In the genomic region with DNA sequence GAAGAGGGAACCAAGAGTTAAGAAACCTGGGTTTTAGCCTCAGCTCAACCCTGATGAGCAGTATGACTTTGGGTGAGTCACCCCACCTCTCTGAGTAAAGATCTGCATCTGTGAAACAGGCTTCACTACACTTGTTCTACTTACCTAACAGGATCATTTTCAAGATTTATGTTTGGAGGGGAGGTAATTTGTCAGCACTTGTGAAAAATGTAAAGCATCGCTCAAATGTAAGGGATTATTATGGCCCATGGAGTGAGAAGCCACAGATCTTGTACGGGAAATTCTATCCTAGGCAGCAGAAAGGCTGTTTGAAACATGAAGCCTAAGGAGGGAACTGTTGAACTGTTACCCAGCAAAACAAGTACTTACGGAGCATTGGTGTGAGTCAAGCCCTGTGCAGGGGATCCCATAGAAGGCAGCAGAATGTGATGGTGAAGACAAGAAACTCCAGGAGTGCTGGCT, we compare ENCODE assay signal across 17 cellular contexts.
A peak's percentile ranks its signal among the peaks of the same experiment; 100 is the strongest.
DNase-seq lines count a peak whose midpoint lies in the region; ATAC-seq, FAIRE-seq and TF ChIP-seq lines count a peak whose summit lies in the region.
"Had no signal": no experiment of that assay in that cellular context is flagged by ENCODE, and none has a peak within 500 bp of the region (broad histone marks: within the 10 kb centered on the region; RNA-seq: fewer than 3 reads in every experiment).

No MANE protein-coding gene starts in this region.

- CTCF ChIA-PET in AG04449 (lab: Yijun Ruan, JAX) = interaction anchor here (0.8 to 3.6 kb wide), 3 partner anchors 9 to 33 kb away, joined by 3 to 14 read pairs (median 4); no protein-coding TSS in a partner anchor

- no peak overlapping the region for H2AFZ ChIP-seq in keratinocyte (ENCODE audit: control insufficient read depth, low read length)

- H3K79me2 ChIP-seq in keratinocyte (ENCODE audit: control insufficient read depth, insufficient read depth, low read length) = no peaks in the 10 kb centered on the region

- no peak overlapping the region for H3K27ac ChIP-seq in keratinocyte (ENCODE audit: control insufficient read depth, insufficient read depth, low read length)
- H3K27ac ChIP-seq: C4-2B had no signal

- no peaks in the 10 kb centered on the region for H3K9me3 Mint-ChIP-seq in activated T-cell treated with anti-CD3 and anti-CD28 coated beads, Interleukin-2, amount 50 U/mL, for 4 hours
- H3K9me3 Mint-ChIP-seq: activated naive CD8-positive, alpha-beta T cell treated with anti-CD3 and anti-CD28 coated beads, Interleukin-2, amount 10 ng/mL, durations not matched to agents 7 days and 5 days; stimulated activated naive CD8-positive, alpha-beta T cell treated with anti-CD3 and anti-CD28 coated beads, Interleukin-15, amount 100 ng/mL, for 72 hours had no signal

- H4K20me1 ChIP-seq in keratinocyte (ENCODE audit: control insufficient read depth, extremely low read depth, insufficient read depth, low read length) = no peaks in the 10 kb centered on the region

- DNase-seq in AG04449 (ENCODE audit: low read depth, low spot score) (peak; percentile 50), HPDE6-E6E7 (ENCODE audit: extremely low spot score) (peak; percentile 52), adipocyte (ENCODE audit: low read depth) (peak; percentile 14), keratinocyte (ENCODE audit: low read depth, low spot score) (no peak), NCI-H1694 treated with DMSO at 0.1 percent for 48 hours (lab: John Stamatoyannopoulos, UW) (no peak)
- no peak for DNase-seq in activated T-cell treated with anti-CD3 and anti-CD28 coated beads, Interleukin-2, amount 50 U/mL, for 4 hours
- DNase-seq: activated CD4-positive, alpha-beta T cell treated with anti-CD3 and anti-CD28 coated beads, Interleukin-2, amount 50 U/mL, for 1 hour; activated naive CD8-positive, alpha-beta T cell treated with anti-CD3 and anti-CD28 coated beads, Interleukin-2, amount 10 ng/mL, durations not matched to agents 7 days and 5 days; midbrain; NCI-H1105 treated with DMSO at 0.1 percent for 48 hours; stimulated activated CD4-positive, alpha-beta T cell treated with anti-CD3 and anti-CD28 coated beads, Interleukin-12 subunit alpha, Interleukin-12 subunit beta, amount 100 ng/mL, for 4 hours; stimulated activated naive CD8-positive, alpha-beta T cell treated with anti-CD3 and anti-CD28 coated beads, Interleukin-15, amount 100 ng/mL, for 72 hours had no signal

- H3K27me3 ChIP-seq in adipocyte (replicated peaks; ENCODE audit: control insufficient read depth, insufficient read depth, low read length) (no peaks in the 10 kb centered on the region), keratinocyte (ENCODE audit: control insufficient read depth, extremely low read depth, insufficient read depth, low read length) (peaks cover 3% of the 10 kb centered on the region)

- H3K4me3 ChIP-seq in AG04449 (ENCODE audit: low read depth, low read length) (no peak overlapping the region), adipocyte (ENCODE audit: low read length) (no peak overlapping the region), keratinocyte (ENCODE audit: control insufficient read depth in 2 of 3, extremely low read depth in 1 of 3, insufficient read depth in 2 of 3, low read depth in 1 of 3, low read length in 3 of 3) (no peak overlapping the region)

- H3K36me3 Mint-ChIP-seq in activated T-cell treated with anti-CD3 and anti-CD28 coated beads, Interleukin-2, amount 50 U/mL, for 4 hours (ENCODE audit: insufficient read depth) = no peaks in the 10 kb centered on the region
- H3K36me3 Mint-ChIP-seq: activated naive CD8-positive, alpha-beta T cell treated with anti-CD3 and anti-CD28 coated beads, Interleukin-2, amount 10 ng/mL, durations not matched to agents 7 days and 5 days had no signal

- H3K9me3 ChIP-seq in adipocyte (ENCODE audit: control insufficient read depth, low read length) = no peaks in the 10 kb centered on the region
- H3K9me3 ChIP-seq in keratinocyte (ENCODE audit: control insufficient read depth, low read depth, low read length) = no peaks in the 10 kb centered on the region

- H3K36me3 ChIP-seq in adipocyte (ENCODE audit: control insufficient read depth, insufficient read depth, low read length, severe bottlenecking) (no peaks in the 10 kb centered on the region), keratinocyte (ENCODE audit: control insufficient read depth in 2 of 2, extremely low read depth in 1 of 2, insufficient read depth in 2 of 2, low read length in 2 of 2) (no peaks in the 10 kb centered on the region)

- no peak for ATAC-seq in HG02571 (IDR thresholded peaks at IDR 0.05; ENCODE audit: unreplicated experiment)
- ATAC-seq in HG02759 (IDR thresholded peaks at IDR 0.05; ENCODE audit: unreplicated experiment) = no peak
- ATAC-seq in activated T-cell treated with anti-CD3 and anti-CD28 coated beads, Interleukin-2, amount 50 U/mL, for 4 hours = no peak
- ATAC-seq: stimulated activated naive CD8-positive, alpha-beta T cell treated with anti-CD3 and anti-CD28 coated beads, Interleukin-15, amount 100 ng/mL, for 72 hours had no signal

- H3K4me1 ChIP-seq in adipocyte (ENCODE audit: control insufficient read depth, insufficient read depth, low read length) (peaks cover 48% of the 10 kb centered on the region), keratinocyte (ENCODE audit: control insufficient read depth, extremely low read depth, insufficient read depth, low read length) (peaks cover 5% of the 10 kb centered on the region)

- POLR2A ChIA-PET in AG04449 (lab: Yijun Ruan, JAX) = no interaction called here

- H3K4me2 ChIP-seq in keratinocyte (ENCODE audit: control insufficient read depth, extremely low read depth, insufficient read depth, low read depth, low read length) = no peak overlapping the region

- peak; percentile 43 for FAIRE-seq in keratinocyte (lab: Jason Lieb, UNC)
- FAIRE-seq: GM12891, RCC 7860 had no signal

- H3K9ac ChIP-seq in adipocyte (ENCODE audit: low read length) (no peak overlapping the region), keratinocyte (ENCODE audit: control insufficient read depth, extremely low read depth, insufficient read depth, low read length) (no peak overlapping the region)

- dilution Hi-C loops in keratinocyte (cut with MboI; ENCODE audit: extremely low pct_ligation_motif_present, low sequenced_read_pairs) = no loop called here

- no peaks in the 10 kb centered on the region for H3K4me1 Mint-ChIP-seq in activated T-cell treated with anti-CD3 and anti-CD28 coated beads, Interleukin-2, amount 50 U/mL, for 4 hours (ENCODE audit: low read depth)
- H3K4me1 Mint-ChIP-seq: stimulated activated naive CD8-positive, alpha-beta T cell treated with anti-CD3 and anti-CD28 coated beads, Interleukin-15, amount 100 ng/mL, for 72 hours had no signal

- H3K27me3 Mint-ChIP-seq in activated T-cell treated with anti-CD3 and anti-CD28 coated beads, Interleukin-2, amount 50 U/mL, for 4 hours (ENCODE audit: low read depth) = no peaks in the 10 kb centered on the region
- H3K27me3 Mint-ChIP-seq: activated naive CD8-positive, alpha-beta T cell treated with anti-CD3 and anti-CD28 coated beads, Interleukin-2, amount 10 ng/mL, durations not matched to agents 7 days and 5 days; stimulated activated naive CD8-positive, alpha-beta T cell treated with anti-CD3 and anti-CD28 coated beads, Interleukin-15, amount 100 ng/mL, for 72 hours had no signal

- TF ChIP-seq CTCF in AG04449 (IDR thresholded peaks at IDR 0.05; ENCODE audit: insufficient read depth, low read length, missing control alignments) = no peak
- no peak for TF ChIP-seq CTCF in keratinocyte (optimal IDR thresholded peaks at IDR 0.05 in 1 of 3, IDR thresholded peaks at IDR 0.05 in 1 of 3, conservative IDR thresholded peaks at IDR 0.05 in 1 of 3; ENCODE audit: extremely low read depth in 1 of 3, insufficient read depth in 2 of 3, low read length in 3 of 3)

- H3K4me3 Mint-ChIP-seq in activated T-cell treated with anti-CD3 and anti-CD28 coated beads, Interleukin-2, amount 50 U/mL, for 4 hours = no peak overlapping the region
- H3K4me3 Mint-ChIP-seq: activated naive CD8-positive, alpha-beta T cell treated with anti-CD3 and anti-CD28 coated beads, Interleukin-2, amount 10 ng/mL, durations not matched to agents 7 days and 5 days; stimulated activated naive CD8-positive, alpha-beta T cell treated with anti-CD3 and anti-CD28 coated beads, Interleukin-15, amount 100 ng/mL, for 72 hours had no signal

- no peaks in the 10 kb centered on the region for H3K9me1 ChIP-seq in keratinocyte (ENCODE audit: control insufficient read depth, extremely low read depth, insufficient read depth, low read length)

Comparison
In these comparisons a context has a peak if more than half of its experiments do, and no peak if none do; other contexts are left out.
1. DNase-seq: peak in AG04449 (single experiment), HPDE6-E6E7 (single experiment) and adipocyte (single experiment); none in keratinocyte (single experiment), NCI-H1694 treated with DMSO at 0.1 percent for 48 hours (single experiment) and activated T-cell treated with anti-CD3 and anti-CD28 coated beads, Interleukin-2, amount 50 U/mL, for 4 hours (single experiment).